In the genomic region with DNA sequence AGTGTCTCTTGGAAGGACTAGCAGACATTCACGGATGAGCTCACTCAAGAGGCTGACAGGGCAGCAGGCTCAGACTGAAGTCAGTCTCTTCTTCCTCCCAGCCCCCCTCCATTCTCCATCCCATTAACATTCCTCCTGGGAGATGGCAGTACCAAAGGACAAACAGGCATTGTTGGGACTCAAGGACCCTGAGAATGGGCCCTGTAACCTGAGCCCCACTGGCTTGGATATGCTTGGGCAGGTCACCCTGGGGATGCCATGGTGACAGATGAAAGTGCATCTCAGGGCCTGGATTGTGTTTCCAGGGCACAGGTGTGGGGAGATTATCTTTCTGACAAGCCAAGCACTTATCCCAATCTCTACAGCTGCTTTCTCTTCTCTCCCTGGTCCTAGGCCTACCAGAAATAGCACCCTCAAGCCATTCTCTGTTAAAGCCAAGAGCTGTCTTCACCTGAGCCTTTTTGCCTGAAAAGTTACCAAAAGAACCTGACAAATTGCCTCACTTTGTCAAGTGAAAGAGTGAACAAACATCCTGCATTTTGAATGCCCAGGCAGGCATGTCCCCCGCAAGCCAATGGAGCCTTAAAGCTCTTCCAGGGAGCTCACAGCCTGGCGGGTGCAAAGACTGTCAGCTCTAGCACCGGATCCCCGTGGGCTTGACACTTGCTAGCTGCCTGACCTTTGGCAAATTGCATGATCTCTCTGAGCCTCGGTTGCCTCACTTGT, we compare ENCODE assay signal across 1 cellular context.
TF ChIP-seq lines count a peak whose summit lies in the region.

No MANE protein-coding gene starts in this region.

TF ChIP-seq in H1, 55 proteins besides CTCF, POLR2A, EP300 and RAD21 (continued from another document):
- TF ChIP-seq, protein P1, sequence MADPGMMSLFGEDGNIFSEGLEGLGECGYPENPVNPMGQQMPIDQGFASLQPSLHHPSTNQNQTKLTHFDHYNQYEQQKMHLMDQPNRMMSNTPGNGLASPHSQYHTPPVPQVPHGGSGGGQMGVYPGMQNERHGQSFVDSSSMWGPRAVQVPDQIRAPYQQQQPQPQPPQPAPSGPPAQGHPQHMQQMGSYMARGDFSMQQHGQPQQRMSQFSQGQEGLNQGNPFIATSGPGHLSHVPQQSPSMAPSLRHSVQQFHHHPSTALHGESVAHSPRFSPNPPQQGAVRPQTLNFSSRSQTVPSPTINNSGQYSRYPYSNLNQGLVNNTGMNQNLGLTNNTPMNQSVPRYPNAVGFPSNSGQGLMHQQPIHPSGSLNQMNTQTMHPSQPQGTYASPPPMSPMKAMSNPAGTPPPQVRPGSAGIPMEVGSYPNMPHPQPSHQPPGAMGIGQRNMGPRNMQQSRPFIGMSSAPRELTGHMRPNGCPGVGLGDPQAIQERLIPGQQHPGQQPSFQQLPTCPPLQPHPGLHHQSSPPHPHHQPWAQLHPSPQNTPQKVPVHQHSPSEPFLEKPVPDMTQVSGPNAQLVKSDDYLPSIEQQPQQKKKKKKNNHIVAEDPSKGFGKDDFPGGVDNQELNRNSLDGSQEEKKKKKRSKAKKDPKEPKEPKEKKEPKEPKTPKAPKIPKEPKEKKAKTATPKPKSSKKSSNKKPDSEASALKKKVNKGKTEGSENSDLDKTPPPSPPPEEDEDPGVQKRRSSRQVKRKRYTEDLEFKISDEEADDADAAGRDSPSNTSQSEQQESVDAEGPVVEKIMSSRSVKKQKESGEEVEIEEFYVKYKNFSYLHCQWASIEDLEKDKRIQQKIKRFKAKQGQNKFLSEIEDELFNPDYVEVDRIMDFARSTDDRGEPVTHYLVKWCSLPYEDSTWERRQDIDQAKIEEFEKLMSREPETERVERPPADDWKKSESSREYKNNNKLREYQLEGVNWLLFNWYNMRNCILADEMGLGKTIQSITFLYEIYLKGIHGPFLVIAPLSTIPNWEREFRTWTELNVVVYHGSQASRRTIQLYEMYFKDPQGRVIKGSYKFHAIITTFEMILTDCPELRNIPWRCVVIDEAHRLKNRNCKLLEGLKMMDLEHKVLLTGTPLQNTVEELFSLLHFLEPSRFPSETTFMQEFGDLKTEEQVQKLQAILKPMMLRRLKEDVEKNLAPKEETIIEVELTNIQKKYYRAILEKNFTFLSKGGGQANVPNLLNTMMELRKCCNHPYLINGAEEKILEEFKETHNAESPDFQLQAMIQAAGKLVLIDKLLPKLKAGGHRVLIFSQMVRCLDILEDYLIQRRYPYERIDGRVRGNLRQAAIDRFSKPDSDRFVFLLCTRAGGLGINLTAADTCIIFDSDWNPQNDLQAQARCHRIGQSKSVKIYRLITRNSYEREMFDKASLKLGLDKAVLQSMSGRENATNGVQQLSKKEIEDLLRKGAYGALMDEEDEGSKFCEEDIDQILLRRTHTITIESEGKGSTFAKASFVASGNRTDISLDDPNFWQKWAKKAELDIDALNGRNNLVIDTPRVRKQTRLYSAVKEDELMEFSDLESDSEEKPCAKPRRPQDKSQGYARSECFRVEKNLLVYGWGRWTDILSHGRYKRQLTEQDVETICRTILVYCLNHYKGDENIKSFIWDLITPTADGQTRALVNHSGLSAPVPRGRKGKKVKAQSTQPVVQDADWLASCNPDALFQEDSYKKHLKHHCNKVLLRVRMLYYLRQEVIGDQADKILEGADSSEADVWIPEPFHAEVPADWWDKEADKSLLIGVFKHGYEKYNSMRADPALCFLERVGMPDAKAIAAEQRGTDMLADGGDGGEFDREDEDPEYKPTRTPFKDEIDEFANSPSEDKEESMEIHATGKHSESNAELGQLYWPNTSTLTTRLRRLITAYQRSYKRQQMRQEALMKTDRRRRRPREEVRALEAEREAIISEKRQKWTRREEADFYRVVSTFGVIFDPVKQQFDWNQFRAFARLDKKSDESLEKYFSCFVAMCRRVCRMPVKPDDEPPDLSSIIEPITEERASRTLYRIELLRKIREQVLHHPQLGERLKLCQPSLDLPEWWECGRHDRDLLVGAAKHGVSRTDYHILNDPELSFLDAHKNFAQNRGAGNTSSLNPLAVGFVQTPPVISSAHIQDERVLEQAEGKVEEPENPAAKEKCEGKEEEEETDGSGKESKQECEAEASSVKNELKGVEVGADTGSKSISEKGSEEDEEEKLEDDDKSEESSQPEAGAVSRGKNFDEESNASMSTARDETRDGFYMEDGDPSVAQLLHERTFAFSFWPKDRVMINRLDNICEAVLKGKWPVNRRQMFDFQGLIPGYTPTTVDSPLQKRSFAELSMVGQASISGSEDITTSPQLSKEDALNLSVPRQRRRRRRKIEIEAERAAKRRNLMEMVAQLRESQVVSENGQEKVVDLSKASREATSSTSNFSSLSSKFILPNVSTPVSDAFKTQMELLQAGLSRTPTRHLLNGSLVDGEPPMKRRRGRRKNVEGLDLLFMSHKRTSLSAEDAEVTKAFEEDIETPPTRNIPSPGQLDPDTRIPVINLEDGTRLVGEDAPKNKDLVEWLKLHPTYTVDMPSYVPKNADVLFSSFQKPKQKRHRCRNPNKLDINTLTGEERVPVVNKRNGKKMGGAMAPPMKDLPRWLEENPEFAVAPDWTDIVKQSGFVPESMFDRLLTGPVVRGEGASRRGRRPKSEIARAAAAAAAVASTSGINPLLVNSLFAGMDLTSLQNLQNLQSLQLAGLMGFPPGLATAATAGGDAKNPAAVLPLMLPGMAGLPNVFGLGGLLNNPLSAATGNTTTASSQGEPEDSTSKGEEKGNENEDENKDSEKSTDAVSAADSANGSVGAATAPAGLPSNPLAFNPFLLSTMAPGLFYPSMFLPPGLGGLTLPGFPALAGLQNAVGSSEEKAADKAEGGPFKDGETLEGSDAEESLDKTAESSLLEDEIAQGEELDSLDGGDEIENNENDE (IDR thresholded peaks at IDR 0.05; ENCODE audit: insufficient replicate concordance, low read length), result peak; percentile 27
- no peak for TF ChIP-seq GTF2F1 (IDR thresholded peaks at IDR 0.05; ENCODE audit: borderline replicate concordance, low read depth, low read length)
- TF ChIP-seq POU5F1 (IDR thresholded peaks at IDR 0.05; ENCODE audit: low read depth, low read length), result no peak
- TF ChIP-seq SIN3A (conservative IDR thresholded peaks at IDR 0.05 in 1 of 2, IDR thresholded peaks at IDR 0.05 in 1 of 2; ENCODE audit: low read depth in 1 of 2, low read length in 2 of 2), result peak in 1 of 2 experiments; percentile 68; a peak in 1 of 4 replicates
- peak; percentile 69 for TF ChIP-seq SP1 (IDR thresholded peaks at IDR 0.05; ENCODE audit: low read depth, low read length)
- no peak for TF ChIP-seq MAFK (IDR thresholded peaks at IDR 0.05; ENCODE audit: low read depth, low read length)
